8 cellular contexts compared by ENCODE assay signal in genomic region chr1:17437260-17438175, GRCh38. TPM values are rescaled to one million over a fixed set of nuclear protein-coding genes. Genes with fewer than 3 reads are reported as not detected.
DNase-seq lines count a peak whose midpoint lies in the region; ATAC-seq, FAIRE-seq and TF ChIP-seq lines count a peak whose summit lies in the region.

No MANE protein-coding gene starts in this region.

- H3K27ac ChIP-seq in stomach: peak overlapping the region; percentile 83 to 98 (median 90)

- 1 to 3% (median 2%) methylated on average over 18 to 103 of the region's 103 CpGs for WGBS in stomach, 5 donors

- intact Hi-C loops in stomach (cut with DNase I; ENCODE audit: low total_unique reads): no loop called here
- intact Hi-C loops in posterior vena cava (cut with DNase I): no loop called here

- peaks cover 12 to 67% (median 37%) of the 10 kb centered on the region in 4 donors for H3K4me1 ChIP-seq in stomach

- TF ChIP-seq POLR2A in GM12891 (IDR thresholded peaks at IDR 0.05; ENCODE audit: low read depth, low read length) (no peak), stomach (IDR thresholded peaks at IDR 0.05) (no peak)

- H3K4me3 Mint-ChIP-seq in activated T-cell treated with anti-CD3 and anti-CD28 coated beads, Interleukin-2, amount 50 U/mL, for 24 hours: peak overlapping the region; percentile 85
- H3K4me3 Mint-ChIP-seq in naive thymus-derived CD8-positive, alpha-beta T cell: peak overlapping the region; percentile 70 to 90 (median 78)

- POLR2A ChIA-PET in naive thymus-derived CD8-positive, alpha-beta T cell (lab: Charles Lee): interaction anchor here (0.8 kb wide), 1 partner anchor 9 kb away, joined by 3 read pairs; no protein-coding TSS in a partner anchor

- H3K27me3 ChIP-seq in stomach: no peaks in the 10 kb centered on the region

- H3K36me3 Mint-ChIP-seq in activated T-cell treated with anti-CD3 and anti-CD28 coated beads, Interleukin-2, amount 50 U/mL, for 24 hours (ENCODE audit: low read depth): peaks cover 57% of the 10 kb centered on the region
- peaks cover 0 to 28% (median 0%) of the 10 kb centered on the region in 3 donors for H3K36me3 Mint-ChIP-seq in naive thymus-derived CD8-positive, alpha-beta T cell

- peaks cover 62% of the 10 kb centered on the region for H3K4me1 Mint-ChIP-seq in activated T-cell treated with anti-CD3 and anti-CD28 coated beads, Interleukin-2, amount 50 U/mL, for 24 hours (ENCODE audit: low read depth)
- H3K4me1 Mint-ChIP-seq in naive thymus-derived CD8-positive, alpha-beta T cell: peaks cover 16 to 65% (median 61%) of the 10 kb centered on the region in 4 donors

- FAIRE-seq in GM12891 (lab: Jason Lieb, UNC): no peak

- H3K4me3 ChIP-seq in stomach: peak overlapping the region; percentile 74 to 86 (median 80)

- H3K9me3 ChIP-seq in stomach: no peaks in the 10 kb centered on the region

- no peaks in the 10 kb centered on the region for H3K9me3 Mint-ChIP-seq in activated T-cell treated with anti-CD3 and anti-CD28 coated beads, Interleukin-2, amount 50 U/mL, for 24 hours
- no peaks in the 10 kb centered on the region for H3K9me3 Mint-ChIP-seq in naive thymus-derived CD8-positive, alpha-beta T cell

- peaks cover 1 to 32% (median 24%) of the 10 kb centered on the region in 4 donors for H3K36me3 ChIP-seq in stomach

- peak; percentile 83 for DNase-seq in GM12891 (ENCODE audit: insufficient read length, low spot score)
- DNase-seq in NCI-H2196 treated with DMSO at 0.1 percent for 48 hours (lab: John Stamatoyannopoulos, UW; ENCODE audit: unreplicated experiment): peak; percentile 32
- peak; percentile 82 for DNase-seq in activated T-cell treated with anti-CD3 and anti-CD28 coated beads, Interleukin-2, amount 50 U/mL, for 24 hours
- DNase-seq in naive thymus-derived CD8-positive, alpha-beta T cell: peak; percentile 20 to 70 (median 58)
- DNase-seq in stomach: peak; percentile 44
- no peak for DNase-seq in posterior vena cava (ENCODE audit: low spot score)

- no peak for TF ChIP-seq EP300 in stomach (IDR thresholded peaks at IDR 0.05)

- no peaks in the 10 kb centered on the region for H3K27me3 Mint-ChIP-seq in activated T-cell treated with anti-CD3 and anti-CD28 coated beads, Interleukin-2, amount 50 U/mL, for 24 hours
- H3K27me3 Mint-ChIP-seq in naive thymus-derived CD8-positive, alpha-beta T cell: no peaks in the 10 kb centered on the region

- ATAC-seq in HG02588 (IDR thresholded peaks at IDR 0.05; ENCODE audit: unreplicated experiment) (peak; percentile 31), esophagus mucosa (peak; percentile 8)
- peak; percentile 33 to 37 for ATAC-seq in naive thymus-derived CD8-positive, alpha-beta T cell

- peak overlapping the region; percentile 86 for H3K27ac Mint-ChIP-seq in activated T-cell treated with anti-CD3 and anti-CD28 coated beads, Interleukin-2, amount 50 U/mL, for 24 hours
- H3K27ac Mint-ChIP-seq in naive thymus-derived CD8-positive, alpha-beta T cell: peak overlapping the region in 9 of 10 donors; percentile 78 to 92 (median 85)

- TF ChIP-seq CTCF in stomach (IDR thresholded peaks at IDR 0.05): no peak

TF ChIP-seq in GM12891, 5 proteins besides CTCF, POLR2A, EP300 and RAD21:
- no peak for TF ChIP-seq TAF1 (IDR thresholded peaks at IDR 0.05; ENCODE audit: low read depth, low read length)
- TF ChIP-seq POU2F2 (IDR thresholded peaks at IDR 0.05; ENCODE audit: low read depth, low read length): no peak
- no peak for TF ChIP-seq POLR2AphosphoS5 (IDR thresholded peaks at IDR 0.05; ENCODE audit: low read depth, low read length)
- no peak for TF ChIP-seq PAX5 (IDR thresholded peaks at IDR 0.05; ENCODE audit: insufficient read depth, low read length, severe bottlenecking)
- TF ChIP-seq SPI1 (IDR thresholded peaks at IDR 0.05; ENCODE audit: low read depth, low read length): no peak

RNA-seq across cellular contexts. Expression of gene RCC2, which starts 2.0 kb away (rescaled TPM):
- polyA plus RNA-seq in GM12891 (2012; ENCODE audit: low read depth, missing spikeins): 44.9 TPM
- total RNA-seq in esophagus mucosa (73.5 TPM), stomach (10 to 100 TPM; 15.8 to 73.6 (median 35.4) TPM), posterior vena cava (10 to 100 TPM; 17.3 to 22.2 TPM)
- 10 to 100 TPM; 60.9 to 61.9 TPM for total RNA-seq in naive thymus-derived CD8-positive, alpha-beta T cell
- polyA plus RNA-seq in naive thymus-derived CD8-positive, alpha-beta T cell: 10 to 100 TPM; 20.8 to 37.5 (median 26.0) TPM
- 10 to 100 TPM; 16.0 to 29.1 (median 22.9) TPM for polyA plus RNA-seq in stomach
